In the genomic region with DNA sequence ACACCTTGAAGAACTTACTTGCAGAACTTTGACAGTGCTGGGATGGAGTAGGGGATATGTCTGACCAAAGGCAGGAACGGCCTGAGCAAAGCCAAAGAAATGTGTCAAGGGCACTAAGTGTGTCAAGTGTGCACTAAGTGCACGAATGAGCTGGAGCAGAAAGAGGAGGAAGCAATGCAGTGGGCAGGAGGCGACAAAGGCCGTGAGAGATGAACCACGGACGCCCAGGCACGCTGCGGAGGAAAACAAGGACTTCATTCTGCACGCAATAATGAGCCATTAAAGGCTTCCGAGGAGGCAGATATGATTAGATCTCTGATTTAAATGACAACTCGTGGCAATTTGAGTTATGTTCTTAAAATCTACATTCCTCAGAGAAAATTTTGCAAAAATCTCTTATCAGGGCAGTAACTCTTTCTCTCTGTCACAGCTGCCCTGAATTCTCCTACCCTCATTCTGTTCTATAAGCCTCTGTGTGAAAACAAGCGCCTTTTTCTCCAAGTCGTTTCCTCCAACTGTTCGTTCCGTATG, we compare ENCODE assay signal across 23 cellular contexts. TPM values are rescaled to one million over a fixed set of nuclear protein-coding genes. Genes with fewer than 3 reads are reported as not detected.
"Had no signal": no experiment of that assay in that cellular context is flagged by ENCODE, and none has a peak within 500 bp of the region (broad histone marks: within the 10 kb centered on the region; RNA-seq: fewer than 3 reads in every experiment).

No MANE protein-coding gene starts in this region.

- H3K9ac ChIP-seq: parathyroid adenoma had no signal

- DNase-seq: cortex of kidney; effector memory CD8-positive, alpha-beta T cell; gastrocnemius medialis; glutamatergic neuron; kidney; left cardiac atrium; left ventricle myocardium superior; mucosa of descending colon; naive thymus-derived CD8-positive, alpha-beta T cell; psoas muscle; retina; right lobe of liver; stimulated activated CD4-positive, alpha-beta T cell treated with anti-CD3 and anti-CD28 coated beads, Interleukin-4, amount 100 ng/mL, for 24 hours; stimulated activated naive B cell treated with anti-CD40 and anti-IgM and Interleukin-4, amounts not matched to agents 10 μg/mL and 1 μg/mL and 100 μg/mL, for 72 hours; stimulated activated naive CD8-positive, alpha-beta T cell treated with anti-CD3 and anti-CD28 coated beads, Interleukin-15, amount 100 ng/mL, for 72 hours had no signal

- H2AFZ ChIP-seq: parathyroid adenoma had no signal

- H3K4me1 ChIP-seq: esophagus muscularis mucosa, gastrocnemius medialis, parathyroid adenoma, psoas muscle, right lobe of liver had no signal

- H3K36me3 Mint-ChIP-seq: stimulated activated naive B cell treated with anti-CD40 and anti-IgM and Interleukin-4, amounts not matched to agents 10 μg/mL and 1 μg/mL and 100 μg/mL, for 72 hours had no signal

- H3K4me1 Mint-ChIP-seq: central memory CD8-positive, alpha-beta T cell; naive thymus-derived CD8-positive, alpha-beta T cell; stimulated activated naive B cell treated with anti-CD40 and anti-IgM and Interleukin-4, amounts not matched to agents 10 μg/mL and 1 μg/mL and 100 μg/mL, for 72 hours; stimulated activated naive CD8-positive, alpha-beta T cell treated with anti-CD3 and anti-CD28 coated beads, Interleukin-15, amount 100 ng/mL, for 72 hours had no signal

- H3K4me3 ChIP-seq: esophagus muscularis mucosa, gastrocnemius medialis, lung, mucosa of descending colon, psoas muscle, right lobe of liver, thoracic aorta had no signal

- H3K27me3 ChIP-seq: gastrocnemius medialis, right lobe of liver had no signal

- H3K36me3 ChIP-seq: esophagus muscularis mucosa, gastrocnemius medialis, right lobe of liver, thoracic aorta had no signal

- H3K27ac Mint-ChIP-seq: effector memory CD8-positive, alpha-beta T cell; naive thymus-derived CD8-positive, alpha-beta T cell; stimulated activated naive B cell treated with anti-CD40 and anti-IgM and Interleukin-4, amounts not matched to agents 10 μg/mL and 1 μg/mL and 100 μg/mL, for 72 hours; stimulated activated naive CD8-positive, alpha-beta T cell treated with anti-CD3 and anti-CD28 coated beads, Interleukin-15, amount 100 ng/mL, for 72 hours; type B pancreatic cell had no signal

- H3K9me3 ChIP-seq: esophagus muscularis mucosa, gastrocnemius medialis, mucosa of descending colon, psoas muscle, right lobe of liver, thoracic aorta had no signal

- H3K4me3 Mint-ChIP-seq: central memory CD8-positive, alpha-beta T cell; effector memory CD8-positive, alpha-beta T cell; naive thymus-derived CD8-positive, alpha-beta T cell; stimulated activated naive B cell treated with anti-CD40 and anti-IgM and Interleukin-4, amounts not matched to agents 10 μg/mL and 1 μg/mL and 100 μg/mL, for 72 hours; stimulated activated naive CD8-positive, alpha-beta T cell treated with anti-CD3 and anti-CD28 coated beads, Interleukin-15, amount 100 ng/mL, for 72 hours; type B pancreatic cell had no signal

- FAIRE-seq: kidney, urothelium cell line had no signal

- H3K27ac ChIP-seq: epithelial cell of prostate, esophagus muscularis mucosa, gastrocnemius medialis, parathyroid adenoma, psoas muscle, right lobe of liver, thoracic aorta had no signal

- ATAC-seq: effector memory CD8-positive, alpha-beta T cell; gastrocnemius medialis; left cardiac atrium; left ventricle myocardium superior; mucosa of descending colon; naive thymus-derived CD8-positive, alpha-beta T cell; psoas muscle; right lobe of liver; stimulated activated naive B cell treated with anti-CD40 and anti-IgM and Interleukin-4, amounts not matched to agents 10 μg/mL and 1 μg/mL and 100 μg/mL, for 72 hours; stimulated activated naive CD8-positive, alpha-beta T cell treated with anti-CD3 and anti-CD28 coated beads, Interleukin-15, amount 100 ng/mL, for 72 hours had no signal

RNA-seq across cellular contexts. Expression of gene GRIN2B, which starts 25.3 kb away (rescaled TPM):
- total RNA-seq: gastrocnemius medialis; naive thymus-derived CD8-positive, alpha-beta T cell; psoas muscle; right lobe of liver; thoracic aorta had no signal
- polyA plus RNA-seq: naive thymus-derived CD8-positive, alpha-beta T cell had no signal
